ENCODE assay signal across 9 cellular contexts in genomic region chr12:72346331-72346944, GRCh38.
DNase-seq lines count a peak whose midpoint lies in the region; ATAC-seq, FAIRE-seq and TF ChIP-seq lines count a peak whose summit lies in the region.
"Had no signal": no experiment of that assay in that cellular context is flagged by ENCODE, and none has a peak within 500 bp of the region (broad histone marks: within the 10 kb centered on the region; RNA-seq: fewer than 3 reads in every experiment).

No MANE protein-coding gene starts in this region.

- peak; percentile 61 for DNase-seq in AG10803 (ENCODE audit: low read depth)
- no peak for DNase-seq in GM13977 (ENCODE audit: low spot score)
- DNase-seq in MV-4-11 (lab: John Stamatoyannopoulos, UW) = peak; percentile 51
- DNase-seq in SK-MEL-5 (ENCODE audit: low read depth, low spot score) = peak; percentile 88
- peak in 9 of 10 donors; percentile 58 to 91 (median 68) for DNase-seq in dorsolateral prefrontal cortex
- peak; percentile 77 for DNase-seq in mesenchymal stem cell
- peak; percentile 33 for DNase-seq in urothelium cell line (ENCODE audit: low spot score)

- H3K18ac ChIP-seq in mesenchymal stem cell (ENCODE audit: low read depth in 1 of 2, low read length in 2 of 2) = no peak overlapping the region

- FAIRE-seq in urothelium cell line (lab: Jason Lieb, UNC) = no peak

- H4K91ac ChIP-seq in mesenchymal stem cell (ENCODE audit: low read length) = no peak overlapping the region

- H3K23ac ChIP-seq in mesenchymal stem cell (ENCODE audit: low read length in 2 of 2) = no peak overlapping the region

- H3K27ac ChIP-seq in dorsolateral prefrontal cortex (peak overlapping the region in 13 of 59 donors; percentile 4 to 77 (median 32)), mesenchymal stem cell (ENCODE audit: low read length, poor library complexity, severe bottlenecking) (no peak overlapping the region)
- H3K27ac ChIP-seq: SK-N-MC had no signal

- no peak overlapping the region for H2BK12ac ChIP-seq in mesenchymal stem cell (ENCODE audit: low read length in 2 of 2)

- H2BK15ac ChIP-seq in mesenchymal stem cell (ENCODE audit: low read depth, poor library complexity, severe bottlenecking) = no peak overlapping the region

- no peak overlapping the region for H3K14ac ChIP-seq in mesenchymal stem cell (ENCODE audit: low read length in 2 of 2)

- H2BK120ac ChIP-seq in mesenchymal stem cell (ENCODE audit: low read depth, low read length) = no peak overlapping the region

- in situ Hi-C loops in GM13977 (cut with MboI; ENCODE audit: low pct_unique_long_range_greater_than_20kb, low sequenced_read_pairs, unreplicated experiment) = no loop called here
- in situ Hi-C loops in SK-MEL-5 (cut with HindIII; ENCODE audit: low pct_unique_long_range_greater_than_20kb, low sequenced_read_pairs) = no loop called here

- H3K36me3 ChIP-seq in mesenchymal stem cell (ENCODE audit: control insufficient read depth in 1 of 2, insufficient read depth in 2 of 2, low read depth in 1 of 2, low read length in 2 of 2) = no peaks in the 10 kb centered on the region

- H2BK5ac ChIP-seq in mesenchymal stem cell (ENCODE audit: low read depth, low read length, poor library complexity, severe bottlenecking) = no peak overlapping the region

- no peak overlapping the region for H4K8ac ChIP-seq in mesenchymal stem cell (ENCODE audit: low read length)

- H3K4me3 ChIP-seq in AG10803 (ENCODE audit: low read length) (no peak overlapping the region), dorsolateral prefrontal cortex (no peak overlapping the region), mesenchymal stem cell (ENCODE audit: insufficient read depth in 1 of 2, low read depth in 1 of 2, low read length in 2 of 2) (no peak overlapping the region)
- H3K4me3 ChIP-seq: SK-N-MC had no signal

- intact Hi-C loops in dorsolateral prefrontal cortex (cut with DNase I) = no loop called here

- peak; percentile 84 for ATAC-seq in HG02763 (IDR thresholded peaks at IDR 0.05; ENCODE audit: unreplicated experiment)

- WGBS in mesenchymal stem cell = 44% methylated on average over 6 of the region's 6 CpGs

- H3K4ac ChIP-seq in mesenchymal stem cell (ENCODE audit: low read depth in 1 of 2, low read length in 2 of 2) = no peak overlapping the region

- H3K9me3 ChIP-seq in mesenchymal stem cell (ENCODE audit: control insufficient read depth, low read length) = no peaks in the 10 kb centered on the region

- no peaks in the 10 kb centered on the region for H3K4me1 ChIP-seq in mesenchymal stem cell (ENCODE audit: control insufficient read depth, insufficient read depth, low read depth, low read length)

- H3K27me3 ChIP-seq in dorsolateral prefrontal cortex = no peaks in the 10 kb centered on the region
- no peaks in the 10 kb centered on the region for H3K27me3 ChIP-seq in mesenchymal stem cell (ENCODE audit: control insufficient read depth in 1 of 2, insufficient read depth in 1 of 2, low read length in 2 of 2)

- TF ChIP-seq CTCF in AG10803 (conservative IDR thresholded peaks at IDR 0.05; ENCODE audit: low read length) = peak; percentile 55
- peak; percentile 56 for TF ChIP-seq CTCF in GM13977 (IDR thresholded peaks at IDR 0.05; ENCODE audit: extremely low read depth, insufficient read depth, missing control alignments)
- TF ChIP-seq CTCF in dorsolateral prefrontal cortex (IDR thresholded peaks at IDR 0.05 in 54 of 56, conservative IDR thresholded peaks at IDR 0.05 in 2 of 56; ENCODE audit: low read depth in 1 of 56, partially characterized antibody in 56 of 56) = peak; percentile 46 to 89 (median 77)

- no peaks in the 10 kb centered on the region for H3K79me1 ChIP-seq in mesenchymal stem cell (replicated peaks; ENCODE audit: low read length, poor library complexity, severe bottlenecking)

- H2AFZ ChIP-seq in mesenchymal stem cell (ENCODE audit: low read depth, low read length) = no peak overlapping the region

- H3K9ac ChIP-seq in mesenchymal stem cell (ENCODE audit: low read length) = no peak overlapping the region

- H3K4me2 ChIP-seq in mesenchymal stem cell (ENCODE audit: low read length, poor library complexity, severe bottlenecking) = no peak overlapping the region

- H2AK5ac ChIP-seq in mesenchymal stem cell (ENCODE audit: low read length, severe bottlenecking) = no peak overlapping the region
